16 cellular contexts compared by ENCODE assay signal in genomic region chr3:13623101-13623654, GRCh38.
DNase-seq lines count a peak whose midpoint lies in the region; ATAC-seq and TF ChIP-seq lines count a peak whose summit lies in the region.
"Had no signal": no experiment of that assay in that cellular context is flagged by ENCODE, and none has a peak within 500 bp of the region (broad histone marks: within the 10 kb centered on the region; RNA-seq: fewer than 3 reads in every experiment).

No MANE protein-coding gene starts in this region.

- ATAC-seq in HG03108 (IDR thresholded peaks at IDR 0.05; ENCODE audit: unreplicated experiment) = no peak
- ATAC-seq: stimulated activated effector memory CD8-positive, alpha-beta T cell treated with anti-CD3 and anti-CD28 coated beads, Interleukin-12 subunit alpha, Interleukin-12 subunit beta, amount 100 ng/mL, for 72 hours had no signal

- DNase-seq in AG10803 (ENCODE audit: low read depth) = peak; percentile 9
- DNase-seq in NCI-H2196 (lab: John Stamatoyannopoulos, UW; ENCODE audit: unreplicated experiment) = peak; percentile 39
- DNase-seq in epithelial cell of esophagus (ENCODE audit: low read depth) = peak; percentile 98
- DNase-seq in nephron progenitor cell = no peak
- DNase-seq in stimulated activated CD4-positive, alpha-beta T cell treated with anti-CD3 and anti-CD28 coated beads, Interleukin-12 subunit alpha, Interleukin-12 subunit beta, amount 100 ng/mL, for 4 hours = no peak
- no peak for DNase-seq in GM20000 (ENCODE audit: low spot score)
- no peak for DNase-seq in RPMI8226
- DNase-seq: activated naive CD4-positive, alpha-beta T cell treated with Interleukin-2 at 50 U/mL for 16 hours; cerebellar nuclear complex; NCI-H1436; NCI-H526 treated with DMSO at 0.1 percent for 48 hours; stimulated activated CD4-positive, alpha-beta T cell treated with anti-CD3 and anti-CD28 coated beads, Interleukin-4, amount 100 ng/mL, for 1 hour had no signal

- no peaks in the 10 kb centered on the region for H3K27me3 Mint-ChIP-seq in nephron progenitor cell (ENCODE audit: low read depth, poor library complexity)
- H3K27me3 Mint-ChIP-seq: B cell had no signal

- no peaks in the 10 kb centered on the region for H3K36me3 Mint-ChIP-seq in nephron progenitor cell (ENCODE audit: low read depth)

- H3K4me3 Mint-ChIP-seq in nephron progenitor cell = no peak overlapping the region
- H3K4me3 Mint-ChIP-seq: B cell; stimulated activated effector memory CD8-positive, alpha-beta T cell treated with anti-CD3 and anti-CD28 coated beads, Interleukin-12 subunit alpha, Interleukin-12 subunit beta, amount 100 ng/mL, for 72 hours had no signal

- peaks cover 12% of the 10 kb centered on the region for H3K4me1 Mint-ChIP-seq in nephron progenitor cell
- H3K4me1 Mint-ChIP-seq: B cell had no signal

- no peaks in the 10 kb centered on the region for H3K9me3 Mint-ChIP-seq in nephron progenitor cell
- H3K9me3 Mint-ChIP-seq: stimulated activated effector memory CD8-positive, alpha-beta T cell treated with anti-CD3 and anti-CD28 coated beads, Interleukin-12 subunit alpha, Interleukin-12 subunit beta, amount 100 ng/mL, for 72 hours had no signal

- peak overlapping the region; percentile 12 for H3K27ac Mint-ChIP-seq in nephron progenitor cell
- H3K27ac Mint-ChIP-seq: B cell; stimulated activated effector memory CD8-positive, alpha-beta T cell treated with anti-CD3 and anti-CD28 coated beads, Interleukin-12 subunit alpha, Interleukin-12 subunit beta, amount 100 ng/mL, for 72 hours had no signal

- TF ChIP-seq CTCF in AG10803 (conservative IDR thresholded peaks at IDR 0.05; ENCODE audit: low read length) (no peak), epithelial cell of esophagus (IDR thresholded peaks at IDR 0.05; ENCODE audit: insufficient read depth, low read depth, low read length, missing control alignments) (no peak), nephron progenitor cell (IDR thresholded peaks at IDR 0.05) (no peak), GM20000 (IDR thresholded peaks at IDR 0.05; ENCODE audit: extremely low read depth, missing control alignments) (no peak)

- no peak overlapping the region for H3K4me3 ChIP-seq in AG10803 (ENCODE audit: low read length)
- no peak overlapping the region for H3K4me3 ChIP-seq in epithelial cell of esophagus (ENCODE audit: low read length)
- H3K4me3 ChIP-seq: SJCRH30 had no signal

Comparison
In these comparisons a context has a peak if more than half of its experiments do, and no peak if none do; other contexts are left out.
1. DNase-seq: peak in AG10803 (single experiment), NCI-H2196 (single experiment) and epithelial cell of esophagus (single experiment); none in nephron progenitor cell (single experiment), stimulated activated CD4-positive, alpha-beta T cell treated with anti-CD3 and anti-CD28 coated beads, Interleukin-12 subunit alpha, Interleukin-12 subunit beta, amount 100 ng/mL, for 4 hours (single experiment), GM20000 (single experiment) and RPMI8226 (single experiment).